8 cellular contexts compared by ENCODE assay signal in the genomic region with DNA sequence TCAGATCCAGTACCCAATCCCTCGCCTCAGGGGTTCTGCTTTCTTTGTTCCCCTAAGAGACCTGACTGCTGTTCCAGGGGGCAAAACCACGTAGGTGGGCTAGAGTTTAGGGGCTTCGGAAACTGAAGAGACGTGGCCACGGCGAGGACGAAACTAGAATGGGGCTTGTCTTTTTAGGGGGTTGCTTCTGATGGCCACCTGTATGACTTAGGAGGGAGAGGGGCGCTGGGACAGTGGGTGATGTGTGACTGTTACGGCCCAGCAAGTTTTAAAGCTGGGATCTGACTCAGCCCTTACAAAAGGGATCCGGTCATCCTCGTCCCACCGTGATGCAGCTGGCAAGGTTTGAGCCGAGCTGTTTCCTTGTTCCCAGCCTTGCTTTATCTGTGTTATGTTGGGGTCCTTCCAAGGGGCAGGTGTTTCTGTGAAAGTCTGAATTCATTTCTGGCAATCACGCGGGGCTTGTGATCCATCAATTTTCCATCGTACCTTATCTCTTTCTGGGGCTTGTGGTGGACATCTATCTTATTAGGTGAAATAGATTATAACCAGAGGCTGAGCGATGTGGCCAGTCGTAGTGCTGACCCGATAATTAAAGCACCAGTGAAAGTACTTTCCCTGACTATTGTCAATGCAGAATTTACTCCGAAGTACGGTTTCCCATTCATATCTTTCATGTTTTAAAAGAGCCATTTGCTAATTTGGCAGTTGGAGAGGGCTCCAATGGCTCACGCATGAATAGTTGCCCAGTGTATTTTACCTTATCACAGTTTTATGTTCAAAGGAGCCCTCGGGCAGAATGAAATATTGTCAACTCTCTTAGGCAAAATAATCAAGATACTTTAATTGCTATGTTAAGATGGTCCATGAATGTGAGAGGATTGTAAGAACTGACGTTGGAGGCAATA. TPM values are rescaled to one million over a fixed set of nuclear protein-coding genes. Genes with fewer than 3 reads are reported as not detected.
DNase-seq lines count a peak whose midpoint lies in the region; ATAC-seq and TF ChIP-seq lines count a peak whose summit lies in the region.

No MANE protein-coding gene starts in this region.

- peaks cover 47% of the 10 kb centered on the region for H3K79me2 ChIP-seq in hepatocyte

- peaks cover 9% of the 10 kb centered on the region for H3K4me1 Mint-ChIP-seq in activated CD4-positive, alpha-beta T cell treated with anti-CD3 and anti-CD28 coated beads, Interleukin-2, amount 10 ng/mL, durations not matched to agents 7 days and 5 days
- peaks cover 5% of the 10 kb centered on the region for H3K4me1 Mint-ChIP-seq in activated naive CD8-positive, alpha-beta T cell (ENCODE audit: low read depth)

- no peaks in the 10 kb centered on the region for H3K36me3 Mint-ChIP-seq in activated CD4-positive, alpha-beta T cell treated with anti-CD3 and anti-CD28 coated beads, Interleukin-2, amount 10 ng/mL, durations not matched to agents 7 days and 5 days (ENCODE audit: low read depth)
- H3K36me3 Mint-ChIP-seq in activated naive CD8-positive, alpha-beta T cell: no peaks in the 10 kb centered on the region

- H3K4me3 Mint-ChIP-seq in activated CD4-positive, alpha-beta T cell treated with anti-CD3 and anti-CD28 coated beads, Interleukin-2, amount 10 ng/mL, durations not matched to agents 7 days and 5 days: peak overlapping the region; percentile 16
- peak overlapping the region; percentile 38 for H3K4me3 Mint-ChIP-seq in activated naive CD8-positive, alpha-beta T cell

- no peaks in the 10 kb centered on the region for H3K4me1 ChIP-seq in hepatocyte (ENCODE audit: insufficient read depth)

- CTCF ChIA-PET in activated CD4-positive, alpha-beta T cell treated with anti-CD3 and anti-CD28 coated beads, Interleukin-2, amount 10 ng/mL, durations not matched to agents 7 days and 5 days (lab: Charles Lee): no interaction called here

- H3K4me2 ChIP-seq in hepatocyte: peak overlapping the region; percentile 90

- peak overlapping the region; percentile 71 for H2AFZ ChIP-seq in hepatocyte

- H3K27ac ChIP-seq in hepatocyte: peak overlapping the region; percentile 92

- ATAC-seq in sciatic nerve (no peak), HG03196 (IDR thresholded peaks at IDR 0.05; ENCODE audit: unreplicated experiment) (no peak)

- no peak for DNase-seq in activated CD4-positive, alpha-beta T cell treated with anti-CD3 and anti-CD28 coated beads, Interleukin-2, amount 10 ng/mL, durations not matched to agents 7 days and 5 days
- no peak for DNase-seq in activated CD4-positive, alpha-beta T cell treated with anti-CD3 and anti-CD28 coated beads for 48 hours
- DNase-seq in hepatocyte (ENCODE audit: low spot score) (peak; percentile 35), sciatic nerve (ENCODE audit: low spot score) (peak; percentile 60), GDM1 (lab: John Stamatoyannopoulos, UW) (no peak)
- no peak for DNase-seq in stimulated activated CD4-positive, alpha-beta T cell treated with anti-CD3 and anti-CD28 coated beads, Interleukin-4, amount 100 ng/mL, for 1 hour

- H3K36me3 ChIP-seq in hepatocyte (replicated peaks; ENCODE audit: insufficient read depth, low read depth): no peaks in the 10 kb centered on the region

- H3K27me3 ChIP-seq in hepatocyte: no peaks in the 10 kb centered on the region

- no peaks in the 10 kb centered on the region for H3K9me3 Mint-ChIP-seq in activated CD4-positive, alpha-beta T cell treated with anti-CD3 and anti-CD28 coated beads, Interleukin-2, amount 10 ng/mL, durations not matched to agents 7 days and 5 days
- no peaks in the 10 kb centered on the region for H3K9me3 Mint-ChIP-seq in activated naive CD8-positive, alpha-beta T cell (ENCODE audit: low read depth)

- no peak for TF ChIP-seq CTCF in hepatocyte (IDR thresholded peaks at IDR 0.05; ENCODE audit: poor library complexity)

- POLR2A ChIA-PET in activated CD4-positive, alpha-beta T cell treated with anti-CD3 and anti-CD28 coated beads, Interleukin-2, amount 10 ng/mL, durations not matched to agents 7 days and 5 days (lab: Charles Lee): no interaction called here

- peaks cover 73% of the 10 kb centered on the region for H3K27me3 Mint-ChIP-seq in activated CD4-positive, alpha-beta T cell treated with anti-CD3 and anti-CD28 coated beads, Interleukin-2, amount 10 ng/mL, durations not matched to agents 7 days and 5 days
- H3K27me3 Mint-ChIP-seq in activated naive CD8-positive, alpha-beta T cell: peaks cover 36% of the 10 kb centered on the region

- intact Hi-C loops in sciatic nerve (cut with DNase I): loop anchor here (5.0 kb wide), 1 partner anchor 134 kb away; no protein-coding TSS in a partner anchor

- no peaks in the 10 kb centered on the region for H3K9me3 ChIP-seq in hepatocyte (ENCODE audit: low read depth)

- H3K4me3 ChIP-seq in hepatocyte: peak overlapping the region; percentile 66

- H4K20me1 ChIP-seq in hepatocyte (ENCODE audit: insufficient read depth, poor library complexity, severe bottlenecking): no peaks in the 10 kb centered on the region

- WGBS in hepatocyte (ENCODE audit: low lambda C conversion rate, missing lambda C conversion rate): 10% methylated on average over 24 of the region's 24 CpGs

- H3K9me2 ChIP-seq in hepatocyte (replicated peaks; ENCODE audit: insufficient read depth): no peaks in the 10 kb centered on the region

- no peak overlapping the region for H3K27ac Mint-ChIP-seq in activated CD4-positive, alpha-beta T cell treated with anti-CD3 and anti-CD28 coated beads, Interleukin-2, amount 10 ng/mL, durations not matched to agents 7 days and 5 days
- H3K27ac Mint-ChIP-seq in activated naive CD8-positive, alpha-beta T cell: no peak overlapping the region

RNA-seq across cellular contexts. Expression of a gene that starts 0.9 kb away (rescaled TPM):
- under 1 TPM; 0.21 to 0.22 TPM for total RNA-seq in activated CD4-positive, alpha-beta T cell treated with anti-CD3 and anti-CD28 coated beads, Interleukin-2, amount 10 ng/mL, durations not matched to agents 7 days and 5 days
- total RNA-seq in hepatocyte (29.3 and 35.7 TPM in 2 replicates), sciatic nerve (60.7 TPM)
- 6.5 and 12.7 TPM in 2 replicates for polyA plus RNA-seq in hepatocyte

Comparison
In these comparisons a context has a peak if more than half of its experiments do, and no peak if none do; other contexts are left out.
1. DNase-seq: peak in hepatocyte (single experiment) and sciatic nerve (single experiment); none in activated CD4-positive, alpha-beta T cell treated with anti-CD3 and anti-CD28 coated beads, Interleukin-2, amount 10 ng/mL, durations not matched to agents 7 days and 5 days (single experiment), activated CD4-positive, alpha-beta T cell treated with anti-CD3 and anti-CD28 coated beads for 48 hours (single experiment), stimulated activated CD4-positive, alpha-beta T cell treated with anti-CD3 and anti-CD28 coated beads, Interleukin-4, amount 100 ng/mL, for 1 hour (single experiment) and GDM1 (single experiment).
2. RNA of a gene that starts 0.9 kb away (total RNA-seq): 60.7 TPM in sciatic nerve (single experiment) and 29.3 to 35.7 TPM in hepatocyte; 0.21 to 0.22 TPM in activated CD4-positive, alpha-beta T cell treated with anti-CD3 and anti-CD28 coated beads, Interleukin-2, amount 10 ng/mL, durations not matched to agents 7 days and 5 days; every median in the first group is over 10 times any median in the second.